26 cellular contexts compared by ENCODE assay signal in genomic region chr2:28833740-28834139, GRCh38. TPM values are rescaled to one million over a fixed set of nuclear protein-coding genes. Genes with fewer than 3 reads are reported as not detected.
DNase-seq lines count a peak whose midpoint lies in the region; ATAC-seq, FAIRE-seq and TF ChIP-seq lines count a peak whose summit lies in the region.
"Had no signal": no experiment of that assay in that cellular context is flagged by ENCODE, and none has a peak within 500 bp of the region (broad histone marks: within the 10 kb centered on the region; RNA-seq: fewer than 3 reads in every experiment).

No MANE protein-coding gene starts in this region.

- H3K36me3 ChIP-seq in HepG2 (replicated peaks in 1 of 2; ENCODE audit: control insufficient read depth in 1 of 2, insufficient read depth in 2 of 2, low read length in 2 of 2) (no peaks in the 10 kb centered on the region), right lobe of liver (no peaks in the 10 kb centered on the region), HEK293 (ENCODE audit: control insufficient read depth in 2 of 2, insufficient read depth in 1 of 2, low read length in 2 of 2) (no peaks in the 10 kb centered on the region), K562 (ENCODE audit: control insufficient read depth, insufficient read depth, low read length) (no peaks in the 10 kb centered on the region)
- H3K36me3 ChIP-seq: BE2C, BLaER1 had no signal

- TF ChIP-seq RAD21 in HepG2 (CRISPR knock-in tag; IDR thresholded peaks at IDR 0.05) (no peak), K562 (CRISPR knock-in tag; conservative IDR thresholded peaks at IDR 0.05 in 1 of 2, IDR thresholded peaks at IDR 0.05 in 1 of 2) (no peak)

- TF ChIP-seq EP300 in HepG2 (IDR thresholded peaks at IDR 0.05; ENCODE audit: low read depth in 2 of 2, low read length in 2 of 2), result no peak
- TF ChIP-seq EP300 in HepG2 (CRISPR knock-in tag; IDR thresholded peaks at IDR 0.05; ENCODE audit: borderline replicate concordance), result no peak
- TF ChIP-seq EP300 in K562 (IDR thresholded peaks at IDR 0.05; ENCODE audit: low read length), result no peak

- CTCF ChIA-PET in HepG2 (lab: Yijun Ruan, JAX; ENCODE audit: low intra/inter-chr PET ratio, low total read pairs) (no interaction called here), HEK293 (lab: Yijun Ruan, JAX) (interaction anchor here (0.6 to 1.3 kb wide), 6 partner anchors 12 to 432 kb away, joined by 3 to 6 read pairs (median 3); no protein-coding TSS in a partner anchor), K562 (lab: Yijun Ruan, JAX; ENCODE audit: low intra/inter-chr PET ratio) (no interaction called here)

- H3K4me3 ChIP-seq in HepG2 (replicated peaks in 1 of 3; ENCODE audit: insufficient read depth in 1 of 3, low read depth in 2 of 3, low read length in 3 of 3), result no peak overlapping the region
- no peak overlapping the region for H3K4me3 ChIP-seq in right lobe of liver
- H3K4me3 ChIP-seq in HEK293 (ENCODE audit: low read depth, low read length), result no peak overlapping the region
- H3K4me3 ChIP-seq in K562, result no peak overlapping the region
- H3K4me3 ChIP-seq: A549, BLaER1 had no signal

- H3K79me2 ChIP-seq in HepG2 (ENCODE audit: insufficient read depth, low read length) (no peaks in the 10 kb centered on the region), K562 (ENCODE audit: control insufficient read depth, insufficient read depth, low read length) (no peaks in the 10 kb centered on the region)

- DNase-seq in HepG2 (ENCODE audit: low spot score), result no peak
- no peak for DNase-seq in right lobe of liver
- no peak for DNase-seq in K562 (ENCODE audit: extremely low read depth in 1 of 4, low spot score in 3 of 4)
- no peak for DNase-seq in activated CD4-positive, alpha-beta T cell treated with anti-CD3 and anti-CD28 coated beads, Interleukin-2, amount 50 U/mL, for 1 hour
- DNase-seq in NCI-H2081 treated with DMSO at 0.1 percent for 48 hours (lab: John Stamatoyannopoulos, UW), result no peak
- DNase-seq: BE2C; C1 segment of cervical spinal cord; CD4-positive, alpha-beta memory T cell; CD4-positive, CD25-positive, alpha-beta regulatory T cell; CD8-positive, alpha-beta memory T cell; COR-L47; DMS 273 treated with DMSO at 0.1 percent for 48 hours; DMS153; DMS53; DMS79; DND-41; EL; GF-D8 had no signal

- H2AFZ ChIP-seq in HepG2 (ENCODE audit: low read length) (no peak overlapping the region), K562 (ENCODE audit: low read depth, low read length) (no peak overlapping the region)

- intact Hi-C loops in HepG2 (cut with micrococcal nuclease; ENCODE audit: unreplicated experiment), result no loop called here
- intact Hi-C loops in right lobe of liver (cut with DNase I), result no loop called here
- intact Hi-C loops in K562 (cut with micrococcal nuclease), result no loop called here

- H3K27me3 ChIP-seq in HepG2 (ENCODE audit: control insufficient read depth in 1 of 2, insufficient read depth in 2 of 2, low read length in 2 of 2) (no peaks in the 10 kb centered on the region), right lobe of liver (no peaks in the 10 kb centered on the region), K562 (ENCODE audit: control insufficient read depth in 2 of 2, insufficient read depth in 2 of 2, low read length in 2 of 2) (no peaks in the 10 kb centered on the region)
- H3K27me3 ChIP-seq: BE2C, BLaER1 had no signal

- TF ChIP-seq POLR2A in HepG2 (IDR thresholded peaks at IDR 0.05; ENCODE audit: insufficient read depth in 1 of 2, low read depth in 2 of 2, low read length in 2 of 2) (no peak), right lobe of liver (IDR thresholded peaks at IDR 0.05) (no peak), K562 (conservative IDR thresholded peaks at IDR 0.05) (no peak)

- ATAC-seq in HepG2 (no peak), right lobe of liver (no peak), K562 (no peak), HG02938 (IDR thresholded peaks at IDR 0.05; ENCODE audit: unreplicated experiment) (no peak)
- ATAC-seq: A549 had no signal

- POLR2A ChIA-PET in HepG2 (lab: Yijun Ruan, JAX) (no interaction called here), HEK293 (lab: Yijun Ruan, JAX) (no interaction called here), K562 (lab: Yijun Ruan, JAX) (no interaction called here)

- no peak overlapping the region for H3K9ac ChIP-seq in HepG2 (ENCODE audit: insufficient read depth, low read depth, low read length)
- H3K9ac ChIP-seq in K562 (ENCODE audit: insufficient read depth in 1 of 2, low read depth in 2 of 2, low read length in 2 of 2), result no peak overlapping the region
- H3K9ac ChIP-seq: BLaER1 had no signal

- no peak for TF ChIP-seq CTCF in HepG2 (CRISPR knock-in tag; IDR thresholded peaks at IDR 0.05)
- TF ChIP-seq CTCF in right lobe of liver (IDR thresholded peaks at IDR 0.05), result no peak
- no peak for TF ChIP-seq CTCF in HEK293 (tag by site-specific recombination; IDR thresholded peaks at IDR 0.05)
- TF ChIP-seq CTCF in K562 (IDR thresholded peaks at IDR 0.05 in 2 of 3, conservative IDR thresholded peaks at IDR 0.05 in 1 of 3; ENCODE audit: insufficient read depth in 2 of 3, low read depth in 1 of 3, low read length in 3 of 3), result no peak

- BruUV-seq in HepG2 (replicated peaks; lab: Mats Ljungman, UMichigan) (no TSS peak), K562 (replicated peaks; lab: Mats Ljungman, UMichigan) (no TSS peak)

- no peaks in the 10 kb centered on the region for H3K4me1 ChIP-seq in HepG2 (ENCODE audit: insufficient read depth, low read length)
- H3K4me1 ChIP-seq in right lobe of liver, result no peaks in the 10 kb centered on the region
- H3K4me1 ChIP-seq in HEK293 (ENCODE audit: control insufficient read depth, insufficient read depth, low read length), result peaks cover 6% of the 10 kb centered on the region
- H3K4me1 ChIP-seq in K562 (replicated peaks in 1 of 2; ENCODE audit: control insufficient read depth in 2 of 2, insufficient read depth in 2 of 2, low read length in 2 of 2), result no peaks in the 10 kb centered on the region
- H3K4me1 ChIP-seq: A549, BE2C, BLaER1 had no signal

- H3K27ac ChIP-seq in HepG2 (ENCODE audit: extremely low read length, insufficient read depth, low read length) (no peak overlapping the region), right lobe of liver (no peak overlapping the region), HEK293 (ENCODE audit: extremely low read depth, low read depth, low read length) (no peak overlapping the region), K562 (ENCODE audit: extremely low read depth, low read depth, low read length) (no peak overlapping the region)
- H3K27ac ChIP-seq: 22Rv1, A549, BLaER1 had no signal

- no peaks in the 10 kb centered on the region for H3K9me1 ChIP-seq in K562 (ENCODE audit: control insufficient read depth, insufficient read depth, low read length)

- no peaks in the 10 kb centered on the region for H3K9me3 ChIP-seq in HepG2 (ENCODE audit: low read length)
- H3K9me3 ChIP-seq in right lobe of liver, result no peaks in the 10 kb centered on the region
- no peaks in the 10 kb centered on the region for H3K9me3 ChIP-seq in HEK293 (ENCODE audit: control insufficient read depth, insufficient read depth, low read depth, low read length)
- no peaks in the 10 kb centered on the region for H3K9me3 ChIP-seq in K562 (replicated peaks; ENCODE audit: control insufficient read depth, insufficient read depth, low read depth, low read length)
- H3K9me3 ChIP-seq: A549, BE2C, BLaER1 had no signal

- WGBS in HepG2 (ENCODE audit: low lambda C conversion rate), result 74% methylated on average over 1 of the region's 1 CpG
- 89% methylated on average over 1 of the region's 1 CpG for WGBS in right lobe of liver (ENCODE audit: insufficient coverage, low coverage, low lambda C conversion rate, missing lambda C conversion rate)
- WGBS in K562 (ENCODE audit: insufficient coverage, low coverage, missing lambda C conversion rate), result 0% methylated on average over 1 of the region's 1 CpG

- in situ Hi-C loops in HepG2 (cut with HindIII; ENCODE audit: extremely low pct_ligation_motif_present, low pct_unique_long_range_greater_than_20kb), result no loop called here
- in situ Hi-C loops in K562 (cut with MboI), result loop anchor here (10.0 kb wide), 1 partner anchor 371 kb away; no protein-coding TSS in a partner anchor

- H3K4me2 ChIP-seq in HepG2 (ENCODE audit: low read depth, low read length) (no peak overlapping the region), K562 (ENCODE audit: insufficient read depth, low read length) (no peak overlapping the region)
- H3K4me2 ChIP-seq: A549, BLaER1 had no signal

- FAIRE-seq in HepG2 (lab: Jason Lieb, UNC), result no peak
- FAIRE-seq in K562 (lab: Jason Lieb, UNC), result no peak
- FAIRE-seq: GM12891 had no signal

- H4K20me1 ChIP-seq in HepG2 (ENCODE audit: insufficient read depth, low read length) (no peaks in the 10 kb centered on the region), K562 (replicated peaks; ENCODE audit: control insufficient read depth, insufficient read depth, low read length) (no peaks in the 10 kb centered on the region)
- H4K20me1 ChIP-seq: BLaER1 had no signal

RNA-seq across cellular contexts. Expression of gene SPDYA, which starts 23.1 kb away (rescaled TPM):
- total RNA-seq in HepG2 (2016; rRNA removed; fragmentation: Illumina TruSeq; extraction: Trizol) (0.17 and 0.75 TPM in 2 replicates), right lobe of liver (under 1 TPM in 5 of 6 experiments, not detected in 1; 0.15 to 0.55 (median 0.42) TPM), K562 (2014; rRNA removed) (0.05 and 0.37 TPM in 2 replicates), K562 (2014; rRNA removed; fragmentation: Illumina TruSeq; extraction: Trizol) (0.22 and 0.44 TPM in 2 replicates), K562 (2015; rRNA removed; fragmentation: Illumina TruSeq; extraction: Trizol) (0.41 and 0.43 TPM in 2 replicates), K562 (2021) (0.16 and 0.27 TPM in 2 replicates)
- total RNA-seq in HepG2 (2016; cell fraction: cytosol; rRNA removed; fragmentation: Illumina TruSeq; extraction: Trizol; ENCODE audit: low read depth), result 0.20 TPM in 1 of 2 replicates, not detected in the other
- total RNA-seq in HepG2 (2016; cell fraction: insoluble cytoplasmic fraction; rRNA removed; fragmentation: Illumina TruSeq; extraction: Trizol), result 0.89 TPM in 1 of 2 replicates, not detected in the other
- total RNA-seq in HepG2 (2016; cell fraction: membrane; rRNA removed; fragmentation: Illumina TruSeq; extraction: Trizol), result 0.38 and 1.0 TPM in 2 replicates
- total RNA-seq in HepG2 (2016; cell fraction: nucleus; rRNA removed; fragmentation: Illumina TruSeq; extraction: Trizol), result 1.3 and 1.6 TPM in 2 replicates
- polyA plus RNA-seq in HepG2 (2011; rRNA removed) (0.08 and 0.32 TPM in 2 replicates), K562 (2011; rRNA removed) (0.07 and 0.09 TPM in 2 replicates), K562 (2014; fragmentation: Illumina TruSeq; extraction: Trizol) (0.10 TPM in 1 of 2 replicates, not detected in the other), K562 (2014; fragmentation: Nextera tagmentation; extraction: Ambion mirVana) (1 to 10 TPM in 1 of 2 experiments, under 1 TPM in 1; 0.62 to 1.6 TPM), K562 (2014; rRNA removed) (0.17 TPM in 1 of 2 replicates, not detected in the other)
- polyA plus RNA-seq in HepG2 (2011; cell fraction: cytosol; rRNA removed), result not detected in 2 replicates
- polyA plus RNA-seq in HepG2 (2011; cell fraction: nucleus; rRNA removed), result 0.11 and 0.17 TPM in 2 replicates
- 0.89 and 2.8 TPM in 2 replicates for polyA plus RNA-seq in HepG2 (2012)
- polyA plus RNA-seq in HepG2 (2016; cell fraction: cytosol; fragmentation: Illumina TruSeq; extraction: Trizol; ENCODE audit: low read depth), result not detected in 2 replicates
- not detected in 2 replicates for polyA plus RNA-seq in HepG2 (2016; cell fraction: insoluble cytoplasmic fraction; fragmentation: Illumina TruSeq; extraction: Trizol; ENCODE audit: low read depth)
- polyA plus RNA-seq in HepG2 (2016; cell fraction: membrane; fragmentation: Illumina TruSeq; extraction: Trizol; ENCODE audit: low read depth), result not detected in 2 replicates
- polyA plus RNA-seq in HepG2 (2016; cell fraction: nucleus; fragmentation: Illumina TruSeq; extraction: Trizol; ENCODE audit: insufficient read depth, low read depth), result 0.77 and 0.91 TPM in 2 replicates
- 0.26 and 1.1 TPM in 2 replicates for polyA minus RNA-seq in HepG2 (2011; rRNA and poly(A)+ RNA removed; ENCODE audit: low replicate concordance)
- not detected in 2 replicates for polyA minus RNA-seq in HepG2 (2011; cell fraction: cytosol; rRNA and poly(A)+ RNA removed)
- polyA minus RNA-seq in HepG2 (2011; cell fraction: nucleus; rRNA and poly(A)+ RNA removed), result 7.1 TPM in 2 replicates
- 0.74 and 4.7 TPM in 2 replicates for total RNA-seq in K562 (2011; cell fraction: chromatin; rRNA removed; ENCODE audit: low replicate concordance)
- not detected in 2 replicates for total RNA-seq in K562 (2011; cell fraction: nucleolus; rRNA removed)
- 1.2 and 1.7 TPM in 2 replicates for total RNA-seq in K562 (2011; cell fraction: nucleoplasm; rRNA removed)
- not detected in 2 replicates for polyA plus RNA-seq in K562 (2011; cell fraction: cytosol; rRNA removed)
- polyA plus RNA-seq in K562 (2011; cell fraction: nucleus; rRNA removed), result 0.18 TPM in 1 of 2 replicates, not detected in the other
- polyA plus RNA-seq in K562 (2012), result 0.26 and 0.32 TPM in 2 replicates
- polyA minus RNA-seq in K562 (2011; rRNA and poly(A)+ RNA removed), result 0.74 and 1.0 TPM in 2 replicates
- not detected in 2 replicates for polyA minus RNA-seq in K562 (2011; cell fraction: cytosol; rRNA and poly(A)+ RNA removed)
- 0.54 and 1.00 TPM in 2 replicates for polyA minus RNA-seq in K562 (2011; cell fraction: nucleus; rRNA and poly(A)+ RNA removed)
- total RNA-seq: A172 had no signal
- polyA plus RNA-seq: CD14-positive monocyte had no signal

RNA-seq across cellular contexts. Expression of gene TRMT61B, which starts 36.4 kb away (rescaled TPM):
- total RNA-seq in HepG2 (2016; rRNA removed; fragmentation: Illumina TruSeq; extraction: Trizol), result 23.5 and 29.7 TPM in 2 replicates
- 14.6 and 25.8 TPM in 2 replicates for total RNA-seq in HepG2 (2016; cell fraction: cytosol; rRNA removed; fragmentation: Illumina TruSeq; extraction: Trizol; ENCODE audit: low read depth)
- total RNA-seq in HepG2 (2016; cell fraction: insoluble cytoplasmic fraction; rRNA removed; fragmentation: Illumina TruSeq; extraction: Trizol), result 19.8 and 37.3 TPM in 2 replicates
- total RNA-seq in HepG2 (2016; cell fraction: membrane; rRNA removed; fragmentation: Illumina TruSeq; extraction: Trizol), result 11.6 and 17.0 TPM in 2 replicates
- total RNA-seq in HepG2 (2016; cell fraction: nucleus; rRNA removed; fragmentation: Illumina TruSeq; extraction: Trizol), result 18.5 and 19.2 TPM in 2 replicates
- 15.3 and 19.7 TPM in 2 replicates for polyA plus RNA-seq in HepG2 (2011; rRNA removed)
- polyA plus RNA-seq in HepG2 (2011; cell fraction: cytosol; rRNA removed), result 8.7 and 11.6 TPM in 2 replicates
- 13.3 and 14.3 TPM in 2 replicates for polyA plus RNA-seq in HepG2 (2011; cell fraction: nucleus; rRNA removed)
- polyA plus RNA-seq in HepG2 (2012), result 18.4 and 19.0 TPM in 2 replicates
- 3.4 and 3.7 TPM in 2 replicates for polyA plus RNA-seq in HepG2 (2016; cell fraction: cytosol; fragmentation: Illumina TruSeq; extraction: Trizol; ENCODE audit: low read depth)
- polyA plus RNA-seq in HepG2 (2016; cell fraction: insoluble cytoplasmic fraction; fragmentation: Illumina TruSeq; extraction: Trizol; ENCODE audit: low read depth), result 36.4 and 36.6 TPM in 2 replicates
- polyA plus RNA-seq in HepG2 (2016; cell fraction: membrane; fragmentation: Illumina TruSeq; extraction: Trizol; ENCODE audit: low read depth), result 7.8 and 8.1 TPM in 2 replicates
- polyA plus RNA-seq in HepG2 (2016; cell fraction: nucleus; fragmentation: Illumina TruSeq; extraction: Trizol; ENCODE audit: insufficient read depth, low read depth), result 38.0 and 40.7 TPM in 2 replicates
- 8.9 and 10.3 TPM in 2 replicates for polyA minus RNA-seq in HepG2 (2011; rRNA and poly(A)+ RNA removed; ENCODE audit: low replicate concordance)
- 8.7 and 13.5 TPM in 2 replicates for polyA minus RNA-seq in HepG2 (2011; cell fraction: cytosol; rRNA and poly(A)+ RNA removed)
- polyA minus RNA-seq in HepG2 (2011; cell fraction: nucleus; rRNA and poly(A)+ RNA removed), result 20.9 and 25.7 TPM in 2 replicates
- total RNA-seq in right lobe of liver, result 1 to 10 TPM; 6.4 to 9.5 (median 7.6) TPM
- total RNA-seq in K562 (2011; cell fraction: chromatin; rRNA removed; ENCODE audit: low replicate concordance), result 18.5 and 29.3 TPM in 2 replicates
- 13.6 and 14.7 TPM in 2 replicates for total RNA-seq in K562 (2011; cell fraction: nucleolus; rRNA removed)
- total RNA-seq in K562 (2011; cell fraction: nucleoplasm; rRNA removed), result 16.7 and 19.5 TPM in 2 replicates
- 13.7 and 19.2 TPM in 2 replicates for total RNA-seq in K562 (2014; rRNA removed)
- 27.1 and 28.9 TPM in 2 replicates for total RNA-seq in K562 (2014; rRNA removed; fragmentation: Illumina TruSeq; extraction: Trizol)
- 22.3 and 22.9 TPM in 2 replicates for total RNA-seq in K562 (2015; rRNA removed; fragmentation: Illumina TruSeq; extraction: Trizol)
- total RNA-seq in K562 (2021), result 17.4 and 20.0 TPM in 2 replicates
- 22.8 and 28.3 TPM in 2 replicates for polyA plus RNA-seq in K562 (2011; rRNA removed)
- 6.7 and 8.6 TPM in 2 replicates for polyA plus RNA-seq in K562 (2011; cell fraction: cytosol; rRNA removed)
- polyA plus RNA-seq in K562 (2011; cell fraction: nucleus; rRNA removed), result 10.1 and 13.5 TPM in 2 replicates
- polyA plus RNA-seq in K562 (2012), result 16.7 and 18.3 TPM in 2 replicates
- 18.8 and 19.5 TPM in 2 replicates for polyA plus RNA-seq in K562 (2014; fragmentation: Illumina TruSeq; extraction: Trizol)
- 10 to 100 TPM; 16.7 to 26.8 TPM for polyA plus RNA-seq in K562 (2014; fragmentation: Nextera tagmentation; extraction: Ambion mirVana)
- 13.2 and 21.4 TPM in 2 replicates for polyA plus RNA-seq in K562 (2014; rRNA removed)
- polyA minus RNA-seq in K562 (2011; rRNA and poly(A)+ RNA removed), result 11.7 and 13.1 TPM in 2 replicates
- 5.9 and 7.9 TPM in 2 replicates for polyA minus RNA-seq in K562 (2011; cell fraction: cytosol; rRNA and poly(A)+ RNA removed)
- 10.2 and 13.2 TPM in 2 replicates for polyA minus RNA-seq in K562 (2011; cell fraction: nucleus; rRNA and poly(A)+ RNA removed)

Comparison
In these comparisons a context has a peak if more than half of its experiments do, and no peak if none do; other contexts are left out.
1. Of the 241 proteins assayed by ChIP-seq in both HepG2 and K562: peak only in HepG2: none; only in K562: MAFG and NFE2L1; in both: none; in neither: 238; mixed calls (peak in some experiments, not most) for 1.